ENCODE assay signal across 8 cellular contexts in genomic region chr19:13864513-13865242, GRCh38. TPM values are rescaled to one million over a fixed set of nuclear protein-coding genes. Genes with fewer than 3 reads are reported as not detected.
DNase-seq lines count a peak whose midpoint lies in the region; ATAC-seq and TF ChIP-seq lines count a peak whose summit lies in the region.

No MANE protein-coding gene starts in this region.

- TF ChIP-seq POLR2A in HCT116 (IDR thresholded peaks at IDR 0.05; ENCODE audit: borderline replicate concordance, extremely low read depth, insufficient read depth, insufficient read length) (no peak), breast epithelium (IDR thresholded peaks at IDR 0.05) (no peak)

- H4K20me1 ChIP-seq in HCT116 (ENCODE audit: insufficient read depth) (no peaks in the 10 kb centered on the region), neural progenitor cell (ENCODE audit: low read depth) (peaks cover 5% of the 10 kb centered on the region)

- H3K36me3 ChIP-seq in BJ (ENCODE audit: control insufficient read depth, insufficient read depth, low read length) (no peaks in the 10 kb centered on the region), HCT116 (ENCODE audit: control insufficient read depth in 1 of 2, insufficient read depth in 2 of 2, low read length in 2 of 2) (no peaks in the 10 kb centered on the region), breast epithelium (no peaks in the 10 kb centered on the region), neural progenitor cell (no peaks in the 10 kb centered on the region)

- no peaks in the 10 kb centered on the region for H3K9me3 Mint-ChIP-seq in neural progenitor cell

- DNase-seq in BJ (ENCODE audit: low read depth) (no peak), HCT116 (ENCODE audit: low read depth, low spot score) (no peak), breast epithelium (ENCODE audit: low spot score in 2 of 2) (no peak), neural progenitor cell (ENCODE audit: low spot score) (no peak), SW480 (ENCODE audit: low spot score) (no peak), SK-N-DZ (ENCODE audit: low spot score) (no peak)
- no peak for DNase-seq in activated CD4-positive, CD25-positive, alpha-beta regulatory T cell (lab: John Stamatoyannopoulos, UW)

- peaks cover 23% of the 10 kb centered on the region for H3F3A ChIP-seq in neural progenitor cell (ENCODE audit: low read depth)

- H3K27me3 ChIP-seq in BJ (ENCODE audit: control insufficient read depth, insufficient read depth, low read length) = no peaks in the 10 kb centered on the region
- no peaks in the 10 kb centered on the region for H3K27me3 ChIP-seq in HCT116 (ENCODE audit: insufficient read depth, low read length)
- H3K27me3 ChIP-seq in breast epithelium = no peaks in the 10 kb centered on the region
- peaks cover 78% of the 10 kb centered on the region for H3K27me3 ChIP-seq in neural progenitor cell

- POLR2A ChIA-PET in BJ (lab: Charles Lee) (no interaction called here), HCT116 (lab: Charles Lee) (interaction anchor here (3.8 kb wide), 1 partner anchor 12 kb away, joined by 21 read pairs; no protein-coding TSS in a partner anchor)

- no TSS peak for BruUV-seq in HCT116 (replicated peaks; lab: Mats Ljungman, UMichigan)

- no peak overlapping the region for H2AFZ ChIP-seq in HCT116 (ENCODE audit: low read depth, low read length, poor library complexity, severe bottlenecking)
- H2AFZ ChIP-seq in neural progenitor cell (replicated peaks) = no peak overlapping the region

- H3K27ac Mint-ChIP-seq in neural progenitor cell = no peak overlapping the region

- no peak for TF ChIP-seq RAD21 in HCT116 (IDR thresholded peaks at IDR 0.05; ENCODE audit: low read depth)

- H3K9me3 ChIP-seq in HCT116 (ENCODE audit: control insufficient read depth in 1 of 2, insufficient read depth in 1 of 2, low read depth in 1 of 2, low read length in 2 of 2) = no peaks in the 10 kb centered on the region
- H3K9me3 ChIP-seq in breast epithelium = no peaks in the 10 kb centered on the region
- H3K9me3 ChIP-seq in neural progenitor cell (ENCODE audit: low read depth) = no peaks in the 10 kb centered on the region

- CTCF ChIA-PET in BJ (lab: Yijun Ruan, JAX) = interaction anchor here (0.8 to 4.3 kb wide), 5 partner anchors 27 to 267 kb away, joined by 3 to 64 read pairs (median 25); partner anchors contain the start of gene ZSWIM4
- CTCF ChIA-PET in HCT116 (lab: Charles Lee) = interaction anchor here (2.7 kb wide), 1 partner anchor 143 kb away, joined by 10 read pairs; no protein-coding TSS in a partner anchor

- no peak overlapping the region for H3K27ac ChIP-seq in HCT116 (ENCODE audit: low read depth, low read length)
- peak overlapping the region; percentile 76 to 78 for H3K27ac ChIP-seq in breast epithelium
- H3K27ac ChIP-seq in neural progenitor cell = no peak overlapping the region

- peak overlapping the region; percentile 83 for H3K4me3 Mint-ChIP-seq in neural progenitor cell

- H3K4me1 Mint-ChIP-seq in neural progenitor cell = peaks cover 35% of the 10 kb centered on the region

- H3K4me2 ChIP-seq in HCT116 (ENCODE audit: low read length) (0 out of 2 replicates have a peak overlapping the region, but pooled peaks have one; percentile 2), neural progenitor cell (peak overlapping the region; percentile 62)

- ATAC-seq in HCT116 (no peak), esophagus mucosa (no peak)

- H3K4me3 ChIP-seq in BJ (ENCODE audit: low read depth, low read length) (peak overlapping the region; percentile 20), HCT116 (replicated peaks in 1 of 2; ENCODE audit: low read depth in 1 of 2, low read length in 2 of 2) (no peak overlapping the region), breast epithelium (peak overlapping the region; percentile 53 to 97 (median 75)), neural progenitor cell (peak overlapping the region; percentile 20)

- H3K9ac ChIP-seq in HCT116 (ENCODE audit: low read length) = no peak overlapping the region
- no peak overlapping the region for H3K9ac ChIP-seq in neural progenitor cell

- H3K4me1 ChIP-seq in HCT116 (ENCODE audit: control insufficient read depth in 1 of 2, insufficient read depth in 2 of 2, low read length in 2 of 2) (peaks cover 17 to 40% of the 10 kb centered on the region in 2 experiments), breast epithelium (peaks cover 2 to 3% of the 10 kb centered on the region in 2 donors), neural progenitor cell (peaks cover 6% of the 10 kb centered on the region)

- intact Hi-C loops in HCT116 (cut with micrococcal nuclease) = no loop called here
- intact Hi-C loops in breast epithelium (cut with DNase I; ENCODE audit: low total_unique reads) = loop anchor here (1.0 kb wide), 1 partner anchor 69 kb away; the partner anchor contains the start of gene ZSWIM4

- H3K27me3 Mint-ChIP-seq in neural progenitor cell (ENCODE audit: insufficient read depth, low read depth) = peaks cover 28% of the 10 kb centered on the region

- RAD21 ChIA-PET in HCT116 (lab: Charles Lee; ENCODE audit: low non-redundant PET in 1 of 2, low total read pairs in 2 of 2, uncharacterized antibody in 2 of 2, unreplicated experiment in 2 of 2) = no interaction called here

- TF ChIP-seq CTCF in BJ (IDR thresholded peaks at IDR 0.05; ENCODE audit: insufficient read depth, low read depth, low read length) (no peak), HCT116 (IDR thresholded peaks at IDR 0.05 in 2 of 3, conservative IDR thresholded peaks at IDR 0.05 in 1 of 3; ENCODE audit: borderline replicate concordance in 1 of 3, insufficient read depth in 1 of 3, low read depth in 2 of 3, low read length in 2 of 3) (no peak), breast epithelium (IDR thresholded peaks at IDR 0.05) (no peak), neural progenitor cell (IDR thresholded peaks at IDR 0.05) (no peak)

- peaks cover 2% of the 10 kb centered on the region for H3K36me3 Mint-ChIP-seq in neural progenitor cell

- no peaks in the 10 kb centered on the region for H3K79me2 ChIP-seq in HCT116 (ENCODE audit: insufficient read depth, low read length)
- no peaks in the 10 kb centered on the region for H3K79me2 ChIP-seq in neural progenitor cell (ENCODE audit: low read depth)

- H3K9me2 ChIP-seq in HCT116 (ENCODE audit: insufficient read depth) = no peaks in the 10 kb centered on the region

TF ChIP-seq in HCT116, 20 proteins besides CTCF, POLR2A, EP300 and RAD21:
- TF ChIP-seq FOSL1 (IDR thresholded peaks at IDR 0.05; ENCODE audit: low read depth) (no peak), TCF7L2 (IDR thresholded peaks at IDR 0.05; ENCODE audit: borderline replicate concordance, extremely low read depth, insufficient read depth, insufficient read length) (no peak), ZFX (IDR thresholded peaks at IDR 0.05) (no peak), EGR1 (IDR thresholded peaks at IDR 0.05; ENCODE audit: low read depth) (no peak), MAX (IDR thresholded peaks at IDR 0.05) (no peak), EZH2phosphoT487 (IDR thresholded peaks at IDR 0.05; ENCODE audit: borderline replicate concordance) (no peak), ZBTB33 (IDR thresholded peaks at IDR 0.05; ENCODE audit: extremely low read depth, insufficient replicate concordance, low read length) (no peak)
- TF ChIP-seq, protein P1, sequence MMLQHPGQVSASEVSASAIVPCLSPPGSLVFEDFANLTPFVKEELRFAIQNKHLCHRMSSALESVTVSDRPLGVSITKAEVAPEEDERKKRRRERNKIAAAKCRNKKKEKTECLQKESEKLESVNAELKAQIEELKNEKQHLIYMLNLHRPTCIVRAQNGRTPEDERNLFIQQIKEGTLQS (IDR thresholded peaks at IDR 0.05) = no peak
TF ChIP-seq in HCT116: peak in this region for 0.

RNA-seq across cellular contexts. Expression of gene NANOS3, which starts 12.3 kb away (rescaled TPM):
- 0.20 and 0.55 TPM in 2 replicates for polyA plus RNA-seq in BJ (2011; rRNA removed)
- polyA minus RNA-seq in BJ (2011; rRNA and poly(A)+ RNA removed) = 0.52 TPM in 1 of 2 replicates, not detected in the other
- total RNA-seq in HCT116 (2021; ENCODE audit: unreplicated experiment) (not detected), breast epithelium (not detected), neural progenitor cell (ENCODE audit: low replicate concordance) (not detected in 2 replicates), esophagus mucosa (not detected)
- 0.17 and 0.30 TPM in 2 replicates for polyA plus RNA-seq in HCT116 (2012)
- polyA plus RNA-seq in SK-N-DZ (2014; cell fraction: cytosol; rRNA removed) = 0.72 and 0.95 TPM in 2 replicates
- 14.5 and 24.4 TPM in 2 replicates for polyA plus RNA-seq in SK-N-DZ (2014; cell fraction: nucleus; rRNA removed)

RNA-seq across cellular contexts. Expression of gene BRME1, which starts 41.2 kb away (rescaled TPM):
- 0.38 and 0.94 TPM in 2 replicates for polyA plus RNA-seq in BJ (2011; rRNA removed)
- 1.5 TPM in 1 of 2 replicates, not detected in the other for polyA minus RNA-seq in BJ (2011; rRNA and poly(A)+ RNA removed)
- total RNA-seq in HCT116 (2021; ENCODE audit: unreplicated experiment) (1.7 TPM), breast epithelium (1 to 10 TPM; 1.3 to 6.3 (median 1.6) TPM), neural progenitor cell (ENCODE audit: low replicate concordance) (0.49 and 4.1 TPM in 2 replicates), esophagus mucosa (5.7 TPM)
- polyA plus RNA-seq in HCT116 (2012) = 0.90 and 1.5 TPM in 2 replicates
- polyA plus RNA-seq in SK-N-DZ (2014; cell fraction: cytosol; rRNA removed) = 5.6 and 10.4 TPM in 2 replicates
- 16.4 and 31.3 TPM in 2 replicates for polyA plus RNA-seq in SK-N-DZ (2014; cell fraction: nucleus; rRNA removed)

RNA-seq across cellular contexts. Expression of gene CC2D1A, which starts 41.3 kb away (rescaled TPM):
- polyA plus RNA-seq in BJ (2011; rRNA removed) = 8.0 and 13.1 TPM in 2 replicates
- polyA minus RNA-seq in BJ (2011; rRNA and poly(A)+ RNA removed) = 12.6 and 14.4 TPM in 2 replicates
- total RNA-seq in HCT116 (2021; ENCODE audit: unreplicated experiment) = 51.5 TPM
- polyA plus RNA-seq in HCT116 (2012) = 37.9 and 39.1 TPM in 2 replicates
- total RNA-seq in breast epithelium = 10 to 100 TPM; 16.6 to 50.1 (median 43.6) TPM
- total RNA-seq in neural progenitor cell (ENCODE audit: low replicate concordance) = 8.1 and 22.0 TPM in 2 replicates
- 29.7 TPM for total RNA-seq in esophagus mucosa
- 17.1 and 19.8 TPM in 2 replicates for polyA plus RNA-seq in SK-N-DZ (2014; cell fraction: cytosol; rRNA removed)
- polyA plus RNA-seq in SK-N-DZ (2014; cell fraction: nucleus; rRNA removed) = 56.8 and 60.6 TPM in 2 replicates

Comparison
In these comparisons a context has a peak if more than half of its experiments do, and no peak if none do; other contexts are left out.
1. H3K4me3 ChIP-seq: peak in BJ (single experiment), breast epithelium (3 of 3) and neural progenitor cell (single experiment); none in HCT116 (0 of 2).
2. H3K27ac ChIP-seq: peak in breast epithelium (2 of 2); none in HCT116 (single experiment) and neural progenitor cell (single experiment).